In the genomic region with DNA sequence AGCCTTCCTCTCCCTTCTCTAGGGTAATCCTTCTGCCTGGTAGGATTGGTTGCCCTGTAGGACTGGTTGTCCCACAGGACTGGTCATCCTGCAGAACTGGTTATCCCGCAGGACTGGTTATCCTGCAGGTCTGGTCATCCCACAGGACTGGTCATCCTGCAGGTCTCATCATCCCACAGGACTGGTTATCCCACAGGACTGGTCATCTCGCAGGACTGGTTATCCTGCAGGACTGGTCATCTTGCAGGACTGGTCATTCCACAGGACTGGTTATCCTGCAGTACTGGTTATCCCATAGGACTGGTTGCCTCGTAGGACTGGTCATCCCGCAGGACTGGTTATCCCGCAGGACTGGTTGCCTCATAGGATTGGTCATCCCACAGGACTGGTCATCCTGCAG, we compare ENCODE assay signal across 1 cellular context.
TF ChIP-seq lines count a peak whose summit lies in the region.

No MANE protein-coding gene starts in this region.

TF ChIP-seq in K562, 482 proteins besides CTCF, POLR2A, EP300 and RAD21:
- TF ChIP-seq, protein P1, sequence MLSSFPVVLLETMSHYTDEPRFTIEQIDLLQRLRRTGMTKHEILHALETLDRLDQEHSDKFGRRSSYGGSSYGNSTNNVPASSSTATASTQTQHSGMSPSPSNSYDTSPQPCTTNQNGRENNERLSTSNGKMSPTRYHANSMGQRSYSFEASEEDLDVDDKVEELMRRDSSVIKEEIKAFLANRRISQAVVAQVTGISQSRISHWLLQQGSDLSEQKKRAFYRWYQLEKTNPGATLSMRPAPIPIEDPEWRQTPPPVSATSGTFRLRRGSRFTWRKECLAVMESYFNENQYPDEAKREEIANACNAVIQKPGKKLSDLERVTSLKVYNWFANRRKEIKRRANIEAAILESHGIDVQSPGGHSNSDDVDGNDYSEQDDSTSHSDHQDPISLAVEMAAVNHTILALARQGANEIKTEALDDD (IDR thresholded peaks at IDR 0.05) = peak; percentile 90
- TF ChIP-seq SREBF2 (CRISPR knock-in tag; IDR thresholded peaks at IDR 0.05) = no peak
